14 cellular contexts compared by ENCODE assay signal in genomic region chr15:72850833-72851232, GRCh38.
DNase-seq lines count a peak whose midpoint lies in the region; ATAC-seq and TF ChIP-seq lines count a peak whose summit lies in the region.
"Had no signal": no experiment of that assay in that cellular context is flagged by ENCODE, and none has a peak within 500 bp of the region (broad histone marks: within the 10 kb centered on the region; RNA-seq: fewer than 3 reads in every experiment).

No MANE protein-coding gene starts in this region.

- TF ChIP-seq EP300 in stomach (IDR thresholded peaks at IDR 0.05) (no peak), SK-N-SH (IDR thresholded peaks at IDR 0.05; ENCODE audit: borderline replicate concordance in 1 of 2, low read depth in 1 of 2, low read length in 1 of 2) (no peak)

- H3K4me1 ChIP-seq in mammary epithelial cell (ENCODE audit: insufficient read depth, low read length) (no peaks in the 10 kb centered on the region), psoas muscle (peaks cover 21% of the 10 kb centered on the region), stomach (no peaks in the 10 kb centered on the region), SK-N-SH (ENCODE audit: control insufficient read depth in 1 of 2, insufficient read depth in 2 of 2, low read depth in 1 of 2, low read length in 1 of 2) (no peaks in the 10 kb centered on the region)
- H3K4me1 ChIP-seq: A549, BE2C, HAP-1 had no signal

- no peak for TF ChIP-seq POLR2A in stomach (IDR thresholded peaks at IDR 0.05)

- dilution Hi-C loops in mammary epithelial cell (cut with HindIII; ENCODE audit: low sequenced_read_pairs), result no loop called here

- BruUV-seq in MCF 10A (replicated peaks; lab: Mats Ljungman, UMichigan) (no TSS peak), mammary epithelial cell (replicated peaks; lab: Mats Ljungman, UMichigan) (no TSS peak)

- H3K9me2 ChIP-seq in SK-N-SH, result no peaks in the 10 kb centered on the region

- in situ Hi-C loops in mammary epithelial cell (cut with MboI; ENCODE audit: low sequenced_read_pairs in 2 of 2), result no loop called here

- H3K27ac Mint-ChIP-seq in MCF 10A (ENCODE audit: low read depth, unreplicated experiment) (no peak overlapping the region), glutamatergic neuron (ENCODE audit: unreplicated experiment) (no peak overlapping the region)
- H3K27ac Mint-ChIP-seq: CD4-positive, alpha-beta memory T cell had no signal

- H3F3A ChIP-seq in SK-N-SH (replicated peaks; ENCODE audit: insufficient read depth), result no peaks in the 10 kb centered on the region

- intact Hi-C loops in MCF 10A (cut with micrococcal nuclease) (no loop called here), mammary epithelial cell (cut with micrococcal nuclease) (no loop called here), psoas muscle (cut with DNase I) (no loop called here), stomach (cut with DNase I; ENCODE audit: low total_unique reads) (no loop called here)

- no peaks in the 10 kb centered on the region for H3K9me3 Mint-ChIP-seq in MCF 10A (ENCODE audit: unreplicated experiment)
- peaks cover 4% of the 10 kb centered on the region for H3K9me3 Mint-ChIP-seq in glutamatergic neuron (ENCODE audit: unreplicated experiment)

- no peaks in the 10 kb centered on the region for H3K9me3 ChIP-seq in mammary epithelial cell (replicated peaks; ENCODE audit: insufficient read depth, low read length)
- no peaks in the 10 kb centered on the region for H3K9me3 ChIP-seq in psoas muscle
- no peaks in the 10 kb centered on the region for H3K9me3 ChIP-seq in stomach
- no peaks in the 10 kb centered on the region for H3K9me3 ChIP-seq in SK-N-SH
- H3K9me3 ChIP-seq: A549, BE2C, HAP-1 had no signal

- H3K27me3 Mint-ChIP-seq in MCF 10A (ENCODE audit: insufficient read depth, unreplicated experiment) (peaks cover 65% of the 10 kb centered on the region), glutamatergic neuron (ENCODE audit: unreplicated experiment) (peaks cover 8% of the 10 kb centered on the region)

- no peak overlapping the region for H3K4me2 ChIP-seq in mammary epithelial cell (ENCODE audit: insufficient read depth, low read depth, low read length)
- H3K4me2 ChIP-seq in SK-N-SH, result no peak overlapping the region
- H3K4me2 ChIP-seq: A549 had no signal

- H3K27ac ChIP-seq in mammary epithelial cell (ENCODE audit: insufficient read depth, low read depth, low read length) (no peak overlapping the region), psoas muscle (no peak overlapping the region), stomach (no peak overlapping the region), SK-N-SH (ENCODE audit: low read depth in 2 of 2, low read length in 1 of 2) (no peak overlapping the region)
- H3K27ac ChIP-seq: A549, C4-2B had no signal

- H3K9ac ChIP-seq in mammary epithelial cell (ENCODE audit: insufficient read depth, low read length) (no peak overlapping the region), SK-N-SH (no peak overlapping the region)

- H3K4me1 Mint-ChIP-seq in MCF 10A (ENCODE audit: insufficient read depth, unreplicated experiment), result no peaks in the 10 kb centered on the region
- peaks cover 20% of the 10 kb centered on the region for H3K4me1 Mint-ChIP-seq in glutamatergic neuron (ENCODE audit: low read depth, unreplicated experiment)

- TF ChIP-seq RAD21 in SK-N-SH (IDR thresholded peaks at IDR 0.05; ENCODE audit: low read length), result no peak

- no peaks in the 10 kb centered on the region for H3K79me2 ChIP-seq in mammary epithelial cell (ENCODE audit: insufficient read depth, low read length)
- no peaks in the 10 kb centered on the region for H3K79me2 ChIP-seq in SK-N-SH (ENCODE audit: insufficient read depth)

- WGBS in mammary epithelial cell (ENCODE audit: low coverage, missing lambda C conversion rate), result 85% methylated on average over 3 of the region's 3 CpGs
- 16 to 42% (median 25%) methylated on average over 3 of the region's 3 CpGs for WGBS in psoas muscle, 3 donors
- WGBS in stomach, 5 donors, result 27 to 50% (median 42%) methylated on average over 3 of the region's 3 CpGs
- 39% methylated on average over 3 of the region's 3 CpGs for WGBS in SK-N-SH (ENCODE audit: low lambda C conversion rate)

- H3K36me3 Mint-ChIP-seq in MCF 10A (ENCODE audit: insufficient read depth, unreplicated experiment) (no peaks in the 10 kb centered on the region), glutamatergic neuron (ENCODE audit: unreplicated experiment) (no peaks in the 10 kb centered on the region)
- H3K36me3 Mint-ChIP-seq: CD4-positive, alpha-beta memory T cell had no signal

- CTCF ChIA-PET in MCF 10A (lab: Yijun Ruan, JAX) (no interaction called here), mammary epithelial cell (lab: Charles Lee; ENCODE audit: low non-redundant PET) (no interaction called here), SK-N-SH (lab: Yijun Ruan, JAX) (no interaction called here)

- no peaks in the 10 kb centered on the region for H3K36me3 ChIP-seq in mammary epithelial cell (ENCODE audit: insufficient read depth, low read length)
- no peaks in the 10 kb centered on the region for H3K36me3 ChIP-seq in psoas muscle (ENCODE audit: insufficient read depth in 1 of 2, low read depth in 1 of 2)
- H3K36me3 ChIP-seq in stomach, result no peaks in the 10 kb centered on the region
- H3K36me3 ChIP-seq in SK-N-SH (replicated peaks in 1 of 2; ENCODE audit: control insufficient read depth in 1 of 2, insufficient read depth in 2 of 2, low read length in 1 of 2), result no peaks in the 10 kb centered on the region
- H3K36me3 ChIP-seq: BE2C, HAP-1 had no signal

- H4K20me1 ChIP-seq in mammary epithelial cell (ENCODE audit: insufficient read depth, low read length) (no peaks in the 10 kb centered on the region), SK-N-SH (ENCODE audit: insufficient read depth) (no peaks in the 10 kb centered on the region)

- H3K27me3 ChIP-seq in mammary epithelial cell (ENCODE audit: insufficient read depth, low read length) (peaks cover 2% of the 10 kb centered on the region), psoas muscle (ENCODE audit: insufficient read depth in 3 of 3, low read length in 2 of 3) (no peaks in the 10 kb centered on the region), stomach (peaks cover 0 to 34% (median 4%) of the 10 kb centered on the region in 3 donors), SK-N-SH (ENCODE audit: insufficient read depth) (no peaks in the 10 kb centered on the region; the same call in 1 of the 2 replicates)

- H3K4me3 ChIP-seq in mammary epithelial cell (replicated peaks in 1 of 3; ENCODE audit: insufficient read depth in 1 of 3, low read depth in 2 of 3, low read length in 3 of 3) (no peak overlapping the region), psoas muscle (no peak overlapping the region), stomach (no peak overlapping the region), SK-N-SH (ENCODE audit: low read depth in 2 of 2, low read length in 1 of 2) (no peak overlapping the region)
- H3K4me3 ChIP-seq: A549, HAP-1 had no signal

- H3K4me3 Mint-ChIP-seq in MCF 10A (ENCODE audit: unreplicated experiment) (no peak overlapping the region), glutamatergic neuron (ENCODE audit: unreplicated experiment) (peak overlapping the region; percentile 12)
- H3K4me3 Mint-ChIP-seq: CD4-positive, alpha-beta memory T cell had no signal

- DNase-seq in MCF 10A (ENCODE audit: unreplicated experiment) (peak; percentile 34), mammary epithelial cell (no peak), glutamatergic neuron (no peak), psoas muscle (no peak), stomach (no peak), SK-N-SH (no peak)
- DNase-seq: BE2C; CD4-positive, alpha-beta memory T cell; DND-41; GDM1; GOT3 had no signal

- H2AFZ ChIP-seq in mammary epithelial cell (ENCODE audit: low read depth, low read length) (no peak overlapping the region), SK-N-SH (ENCODE audit: low read depth) (no peak overlapping the region)

- POLR2A ChIA-PET in MCF 10A (lab: Yijun Ruan, JAX), result no interaction called here
- POLR2A ChIA-PET in SK-N-SH (lab: Yijun Ruan, JAX), result no interaction called here

- no peak for TF ChIP-seq CTCF in MCF 10A (IDR thresholded peaks at IDR 0.05; ENCODE audit: unreplicated experiment)
- no peak for TF ChIP-seq CTCF in mammary epithelial cell (conservative IDR thresholded peaks at IDR 0.05 in 1 of 2, IDR thresholded peaks at IDR 0.05 in 1 of 2; ENCODE audit: extremely low read depth in 1 of 2, insufficient read depth in 1 of 2, low read depth in 1 of 2, low read length in 2 of 2)
- no peak for TF ChIP-seq CTCF in glutamatergic neuron (IDR thresholded peaks at IDR 0.05; ENCODE audit: partially characterized antibody, unreplicated experiment)
- TF ChIP-seq CTCF in psoas muscle (IDR thresholded peaks at IDR 0.05), result no peak
- TF ChIP-seq CTCF in stomach (IDR thresholded peaks at IDR 0.05), result no peak
- no peak for TF ChIP-seq CTCF in SK-N-SH (IDR thresholded peaks at IDR 0.05)

- peak; percentile 66 to 90 (median 84) for ATAC-seq in psoas muscle
- ATAC-seq: A549 had no signal

TF ChIP-seq in SK-N-SH, 30 proteins besides CTCF, POLR2A, EP300 and RAD21 (continues in another document):
- TF ChIP-seq CHD2 (IDR thresholded peaks at IDR 0.05; ENCODE audit: low read length, partially characterized antibody) (no peak), FOXJ3 (CRISPR knock-in tag; IDR thresholded peaks at IDR 0.05) (no peak), TCF12 (IDR thresholded peaks at IDR 0.05) (no peak), RCOR1 (IDR thresholded peaks at IDR 0.05; ENCODE audit: low read length) (no peak), GABPA (IDR thresholded peaks at IDR 0.05; ENCODE audit: low read depth) (no peak), ZBTB33 (IDR thresholded peaks at IDR 0.05; ENCODE audit: borderline replicate concordance, low read depth) (no peak), NFIC (IDR thresholded peaks at IDR 0.05; ENCODE audit: borderline replicate concordance) (no peak), YY1 (IDR thresholded peaks at IDR 0.05; ENCODE audit: low read depth) (no peak)
